In the genomic region with DNA sequence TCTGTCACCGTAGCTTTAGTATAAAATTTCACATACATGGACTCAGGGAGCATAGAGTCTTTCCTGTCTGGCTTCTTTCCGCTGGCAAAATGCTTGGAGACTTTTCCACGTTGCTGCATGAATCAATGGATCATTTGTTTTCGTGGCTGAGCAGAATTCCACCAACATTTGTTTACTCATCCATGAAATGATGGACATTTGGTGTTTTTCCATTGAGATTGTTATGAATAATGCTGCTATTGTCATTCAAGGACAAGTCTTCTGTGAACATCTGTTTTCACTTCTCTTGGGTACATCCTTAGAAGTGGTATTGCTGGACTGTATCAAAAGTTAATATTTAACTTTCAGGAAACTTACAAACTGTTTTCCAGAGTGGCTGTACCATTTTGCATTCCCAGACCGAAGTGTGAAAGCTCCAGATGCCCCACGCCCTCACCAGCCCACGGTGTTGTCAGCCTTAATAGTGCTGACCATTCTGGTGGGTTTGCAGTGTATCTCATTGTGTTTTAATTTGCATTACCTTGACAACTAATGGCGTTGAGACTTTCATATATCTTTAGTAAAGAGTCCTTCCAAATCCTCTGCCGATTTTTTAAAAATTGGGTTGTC, we compare ENCODE assay signal across 1 cellular context.
TF ChIP-seq lines count a peak whose summit lies in the region.

No MANE protein-coding gene starts in this region.

TF ChIP-seq in HepG2, 621 proteins besides CTCF, POLR2A, EP300 and RAD21 (continued from another document and continues in another):
- TF ChIP-seq, protein P1, sequence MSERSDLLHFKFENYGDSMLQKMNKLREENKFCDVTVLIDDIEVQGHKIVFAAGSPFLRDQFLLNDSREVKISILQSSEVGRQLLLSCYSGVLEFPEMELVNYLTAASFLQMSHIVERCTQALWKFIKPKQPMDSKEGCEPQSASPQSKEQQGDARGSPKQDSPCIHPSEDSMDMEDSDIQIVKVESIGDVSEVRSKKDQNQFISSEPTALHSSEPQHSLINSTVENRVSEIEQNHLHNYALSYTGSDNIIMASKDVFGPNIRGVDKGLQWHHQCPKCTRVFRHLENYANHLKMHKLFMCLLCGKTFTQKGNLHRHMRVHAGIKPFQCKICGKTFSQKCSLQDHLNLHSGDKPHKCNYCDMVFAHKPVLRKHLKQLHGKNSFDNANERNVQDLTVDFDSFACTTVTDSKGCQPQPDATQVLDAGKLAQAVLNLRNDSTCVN (CRISPR knock-in tag; IDR thresholded peaks at IDR 0.05; ENCODE audit: borderline replicate concordance), result peak; percentile 70; the same call in 1 of the 2 replicates
- TF ChIP-seq NCOA1 (CRISPR knock-in tag; IDR thresholded peaks at IDR 0.05) (no peak), SIX4 (CRISPR knock-in tag; IDR thresholded peaks at IDR 0.05) (no peak), ZNF644 (CRISPR knock-in tag; IDR thresholded peaks at IDR 0.05; ENCODE audit: low read depth) (peak; percentile 59; the same call in 1 of the 2 replicates), ZSCAN12 (CRISPR knock-in tag; IDR thresholded peaks at IDR 0.05) (no peak), ZFX (CRISPR knock-in tag; IDR thresholded peaks at IDR 0.05; ENCODE audit: low read depth) (no peak), HMG20A (CRISPR knock-in tag; IDR thresholded peaks at IDR 0.05; ENCODE audit: borderline replicate concordance) (peak; percentile 73; the same call in 1 of the 2 replicates), THYN1 (CRISPR knock-in tag; IDR thresholded peaks at IDR 0.05; ENCODE audit: borderline replicate concordance, low read depth) (no peak), BCL6 (CRISPR knock-in tag; IDR thresholded peaks at IDR 0.05) (peak; percentile 70), PPARG (CRISPR knock-in tag; conservative IDR thresholded peaks at IDR 0.05) (peak; percentile 49; the same call in 1 of the 2 replicates), NR3C1 (CRISPR knock-in tag; IDR thresholded peaks at IDR 0.05) (no peak), MYNN (CRISPR knock-in tag; IDR thresholded peaks at IDR 0.05; ENCODE audit: low read depth) (no peak), SOX6 (IDR thresholded peaks at IDR 0.05) (no peak), SOX6 (CRISPR knock-in tag; IDR thresholded peaks at IDR 0.05) (peak; percentile 96), ZNF260 (CRISPR knock-in tag; IDR thresholded peaks at IDR 0.05; ENCODE audit: borderline replicate concordance, low read depth) (no peak), HES4 (CRISPR knock-in tag; IDR thresholded peaks at IDR 0.05; ENCODE audit: borderline replicate concordance) (no peak), GTF3A (CRISPR knock-in tag; conservative IDR thresholded peaks at IDR 0.05) (no peak), SAP130 (CRISPR knock-in tag; IDR thresholded peaks at IDR 0.05; ENCODE audit: low read depth) (peak; percentile 73), SOX5 (CRISPR knock-in tag; IDR thresholded peaks at IDR 0.05; ENCODE audit: borderline replicate concordance) (peak; percentile 97), FOXA3 (CRISPR knock-in tag; IDR thresholded peaks at IDR 0.05) (peak; percentile 65), GATAD2A (CRISPR knock-in tag; IDR thresholded peaks at IDR 0.05) (peak; percentile 78), NONO (IDR thresholded peaks at IDR 0.05) (no peak), NONO (CRISPR knock-in tag; conservative IDR thresholded peaks at IDR 0.05) (no peak), MED1 (CRISPR knock-in tag; IDR thresholded peaks at IDR 0.05) (peak; percentile 59), ZMYM2 (CRISPR knock-in tag; IDR thresholded peaks at IDR 0.05) (no peak), ZNF678 (CRISPR knock-in tag; IDR thresholded peaks at IDR 0.05) (no peak), PAF1 (CRISPR knock-in tag; IDR thresholded peaks at IDR 0.05) (no peak), MXD4 (CRISPR knock-in tag; IDR thresholded peaks at IDR 0.05) (no peak), SALL1 (CRISPR knock-in tag; IDR thresholded peaks at IDR 0.05) (peak; percentile 55), ATAD3A (CRISPR knock-in tag; IDR thresholded peaks at IDR 0.05) (no peak), RARG (CRISPR knock-in tag; IDR thresholded peaks at IDR 0.05; ENCODE audit: low read depth) (no peak), CREM (IDR thresholded peaks at IDR 0.05) (peak; percentile 44; the same call in 1 of the 2 replicates), CREM (CRISPR knock-in tag; IDR thresholded peaks at IDR 0.05) (no peak), FOXA1 (IDR thresholded peaks at IDR 0.05) (no peak), FOXA1 (CRISPR knock-in tag; IDR thresholded peaks at IDR 0.05) (peak; percentile 36; the same call in 1 of the 2 replicates), ZNF780A (CRISPR knock-in tag; IDR thresholded peaks at IDR 0.05) (no peak), ZNF460 (CRISPR knock-in tag; IDR thresholded peaks at IDR 0.05; ENCODE audit: borderline replicate concordance) (no peak), MXI1 (IDR thresholded peaks at IDR 0.05; ENCODE audit: borderline replicate concordance, low read depth, low read length) (0 out of 3 replicates have a peak, but pooled peaks have one; percentile 13), DNMT3B (CRISPR knock-in tag; conservative IDR thresholded peaks at IDR 0.05) (no peak), MEIS1 (CRISPR knock-in tag; IDR thresholded peaks at IDR 0.05; ENCODE audit: borderline replicate concordance) (no peak), NPAS2 (CRISPR knock-in tag; IDR thresholded peaks at IDR 0.05; ENCODE audit: borderline replicate concordance) (no peak), KDM5A (IDR thresholded peaks at IDR 0.05; ENCODE audit: borderline replicate concordance, low read length) (no peak), PHF20 (CRISPR knock-in tag; IDR thresholded peaks at IDR 0.05) (no peak), ZNF878 (CRISPR knock-in tag; IDR thresholded peaks at IDR 0.05) (peak; percentile 32; the same call in 1 of the 2 replicates), HDAC2 (CRISPR knock-in tag; IDR thresholded peaks at IDR 0.05) (peak; percentile 40; the same call in 1 of the 2 replicates), ZBTB7B (CRISPR knock-in tag; IDR thresholded peaks at IDR 0.05) (no peak), ZNF550 (CRISPR knock-in tag; IDR thresholded peaks at IDR 0.05; ENCODE audit: borderline replicate concordance) (no peak)
- TF ChIP-seq, protein P2, sequence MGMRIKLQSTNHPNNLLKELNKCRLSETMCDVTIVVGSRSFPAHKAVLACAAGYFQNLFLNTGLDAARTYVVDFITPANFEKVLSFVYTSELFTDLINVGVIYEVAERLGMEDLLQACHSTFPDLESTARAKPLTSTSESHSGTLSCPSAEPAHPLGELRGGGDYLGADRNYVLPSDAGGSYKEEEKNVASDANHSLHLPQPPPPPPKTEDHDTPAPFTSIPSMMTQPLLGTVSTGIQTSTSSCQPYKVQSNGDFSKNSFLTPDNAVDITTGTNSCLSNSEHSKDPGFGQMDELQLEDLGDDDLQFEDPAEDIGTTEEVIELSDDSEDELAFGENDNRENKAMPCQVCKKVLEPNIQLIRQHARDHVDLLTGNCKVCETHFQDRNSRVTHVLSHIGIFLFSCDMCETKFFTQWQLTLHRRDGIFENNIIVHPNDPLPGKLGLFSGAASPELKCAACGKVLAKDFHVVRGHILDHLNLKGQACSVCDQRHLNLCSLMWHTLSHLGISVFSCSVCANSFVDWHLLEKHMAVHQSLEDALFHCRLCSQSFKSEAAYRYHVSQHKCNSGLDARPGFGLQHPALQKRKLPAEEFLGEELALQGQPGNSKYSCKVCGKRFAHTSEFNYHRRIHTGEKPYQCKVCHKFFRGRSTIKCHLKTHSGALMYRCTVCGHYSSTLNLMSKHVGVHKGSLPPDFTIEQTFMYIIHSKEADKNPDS (CRISPR knock-in tag; IDR thresholded peaks at IDR 0.05), result no peak
- TF ChIP-seq, protein P3, sequence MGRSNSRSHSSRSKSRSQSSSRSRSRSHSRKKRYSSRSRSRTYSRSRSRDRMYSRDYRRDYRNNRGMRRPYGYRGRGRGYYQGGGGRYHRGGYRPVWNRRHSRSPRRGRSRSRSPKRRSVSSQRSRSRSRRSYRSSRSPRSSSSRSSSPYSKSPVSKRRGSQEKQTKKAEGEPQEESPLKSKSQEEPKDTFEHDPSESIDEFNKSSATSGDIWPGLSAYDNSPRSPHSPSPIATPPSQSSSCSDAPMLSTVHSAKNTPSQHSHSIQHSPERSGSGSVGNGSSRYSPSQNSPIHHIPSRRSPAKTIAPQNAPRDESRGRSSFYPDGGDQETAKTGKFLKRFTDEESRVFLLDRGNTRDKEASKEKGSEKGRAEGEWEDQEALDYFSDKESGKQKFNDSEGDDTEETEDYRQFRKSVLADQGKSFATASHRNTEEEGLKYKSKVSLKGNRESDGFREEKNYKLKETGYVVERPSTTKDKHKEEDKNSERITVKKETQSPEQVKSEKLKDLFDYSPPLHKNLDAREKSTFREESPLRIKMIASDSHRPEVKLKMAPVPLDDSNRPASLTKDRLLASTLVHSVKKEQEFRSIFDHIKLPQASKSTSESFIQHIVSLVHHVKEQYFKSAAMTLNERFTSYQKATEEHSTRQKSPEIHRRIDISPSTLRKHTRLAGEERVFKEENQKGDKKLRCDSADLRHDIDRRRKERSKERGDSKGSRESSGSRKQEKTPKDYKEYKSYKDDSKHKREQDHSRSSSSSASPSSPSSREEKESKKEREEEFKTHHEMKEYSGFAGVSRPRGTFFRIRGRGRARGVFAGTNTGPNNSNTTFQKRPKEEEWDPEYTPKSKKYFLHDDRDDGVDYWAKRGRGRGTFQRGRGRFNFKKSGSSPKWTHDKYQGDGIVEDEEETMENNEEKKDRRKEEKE (IDR thresholded peaks at IDR 0.05), result no peak
- TF ChIP-seq, protein P4, sequence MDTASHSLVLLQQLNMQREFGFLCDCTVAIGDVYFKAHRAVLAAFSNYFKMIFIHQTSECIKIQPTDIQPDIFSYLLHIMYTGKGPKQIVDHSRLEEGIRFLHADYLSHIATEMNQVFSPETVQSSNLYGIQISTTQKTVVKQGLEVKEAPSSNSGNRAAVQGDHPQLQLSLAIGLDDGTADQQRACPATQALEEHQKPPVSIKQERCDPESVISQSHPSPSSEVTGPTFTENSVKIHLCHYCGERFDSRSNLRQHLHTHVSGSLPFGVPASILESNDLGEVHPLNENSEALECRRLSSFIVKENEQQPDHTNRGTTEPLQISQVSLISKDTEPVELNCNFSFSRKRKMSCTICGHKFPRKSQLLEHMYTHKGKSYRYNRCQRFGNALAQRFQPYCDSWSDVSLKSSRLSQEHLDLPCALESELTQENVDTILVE (CRISPR knock-in tag; IDR thresholded peaks at IDR 0.05), result peak; percentile 50; the same call in 1 of the 2 replicates
- TF ChIP-seq, protein P5, sequence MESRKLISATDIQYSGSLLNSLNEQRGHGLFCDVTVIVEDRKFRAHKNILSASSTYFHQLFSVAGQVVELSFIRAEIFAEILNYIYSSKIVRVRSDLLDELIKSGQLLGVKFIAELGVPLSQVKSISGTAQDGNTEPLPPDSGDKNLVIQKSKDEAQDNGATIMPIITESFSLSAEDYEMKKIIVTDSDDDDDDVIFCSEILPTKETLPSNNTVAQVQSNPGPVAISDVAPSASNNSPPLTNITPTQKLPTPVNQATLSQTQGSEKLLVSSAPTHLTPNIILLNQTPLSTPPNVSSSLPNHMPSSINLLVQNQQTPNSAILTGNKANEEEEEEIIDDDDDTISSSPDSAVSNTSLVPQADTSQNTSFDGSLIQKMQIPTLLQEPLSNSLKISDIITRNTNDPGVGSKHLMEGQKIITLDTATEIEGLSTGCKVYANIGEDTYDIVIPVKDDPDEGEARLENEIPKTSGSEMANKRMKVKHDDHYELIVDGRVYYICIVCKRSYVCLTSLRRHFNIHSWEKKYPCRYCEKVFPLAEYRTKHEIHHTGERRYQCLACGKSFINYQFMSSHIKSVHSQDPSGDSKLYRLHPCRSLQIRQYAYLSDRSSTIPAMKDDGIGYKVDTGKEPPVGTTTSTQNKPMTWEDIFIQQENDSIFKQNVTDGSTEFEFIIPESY (CRISPR knock-in tag; IDR thresholded peaks at IDR 0.05), result no peak
- TF ChIP-seq, protein P6, sequence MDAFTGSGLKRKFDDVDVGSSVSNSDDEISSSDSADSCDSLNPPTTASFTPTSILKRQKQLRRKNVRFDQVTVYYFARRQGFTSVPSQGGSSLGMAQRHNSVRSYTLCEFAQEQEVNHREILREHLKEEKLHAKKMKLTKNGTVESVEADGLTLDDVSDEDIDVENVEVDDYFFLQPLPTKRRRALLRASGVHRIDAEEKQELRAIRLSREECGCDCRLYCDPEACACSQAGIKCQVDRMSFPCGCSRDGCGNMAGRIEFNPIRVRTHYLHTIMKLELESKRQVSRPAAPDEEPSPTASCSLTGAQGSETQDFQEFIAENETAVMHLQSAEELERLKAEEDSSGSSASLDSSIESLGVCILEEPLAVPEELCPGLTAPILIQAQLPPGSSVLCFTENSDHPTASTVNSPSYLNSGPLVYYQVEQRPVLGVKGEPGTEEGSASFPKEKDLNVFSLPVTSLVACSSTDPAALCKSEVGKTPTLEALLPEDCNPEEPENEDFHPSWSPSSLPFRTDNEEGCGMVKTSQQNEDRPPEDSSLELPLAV (CRISPR knock-in tag; conservative IDR thresholded peaks at IDR 0.05; ENCODE audit: low read depth), result no peak
- TF ChIP-seq, protein P7, sequence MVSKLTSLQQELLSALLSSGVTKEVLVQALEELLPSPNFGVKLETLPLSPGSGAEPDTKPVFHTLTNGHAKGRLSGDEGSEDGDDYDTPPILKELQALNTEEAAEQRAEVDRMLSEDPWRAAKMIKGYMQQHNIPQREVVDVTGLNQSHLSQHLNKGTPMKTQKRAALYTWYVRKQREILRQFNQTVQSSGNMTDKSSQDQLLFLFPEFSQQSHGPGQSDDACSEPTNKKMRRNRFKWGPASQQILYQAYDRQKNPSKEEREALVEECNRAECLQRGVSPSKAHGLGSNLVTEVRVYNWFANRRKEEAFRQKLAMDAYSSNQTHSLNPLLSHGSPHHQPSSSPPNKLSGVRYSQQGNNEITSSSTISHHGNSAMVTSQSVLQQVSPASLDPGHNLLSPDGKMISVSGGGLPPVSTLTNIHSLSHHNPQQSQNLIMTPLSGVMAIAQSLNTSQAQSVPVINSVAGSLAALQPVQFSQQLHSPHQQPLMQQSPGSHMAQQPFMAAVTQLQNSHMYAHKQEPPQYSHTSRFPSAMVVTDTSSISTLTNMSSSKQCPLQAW (CRISPR knock-in tag; IDR thresholded peaks at IDR 0.05), result peak; percentile 36; the same call in 1 of the 2 replicates
- TF ChIP-seq, protein P8, sequence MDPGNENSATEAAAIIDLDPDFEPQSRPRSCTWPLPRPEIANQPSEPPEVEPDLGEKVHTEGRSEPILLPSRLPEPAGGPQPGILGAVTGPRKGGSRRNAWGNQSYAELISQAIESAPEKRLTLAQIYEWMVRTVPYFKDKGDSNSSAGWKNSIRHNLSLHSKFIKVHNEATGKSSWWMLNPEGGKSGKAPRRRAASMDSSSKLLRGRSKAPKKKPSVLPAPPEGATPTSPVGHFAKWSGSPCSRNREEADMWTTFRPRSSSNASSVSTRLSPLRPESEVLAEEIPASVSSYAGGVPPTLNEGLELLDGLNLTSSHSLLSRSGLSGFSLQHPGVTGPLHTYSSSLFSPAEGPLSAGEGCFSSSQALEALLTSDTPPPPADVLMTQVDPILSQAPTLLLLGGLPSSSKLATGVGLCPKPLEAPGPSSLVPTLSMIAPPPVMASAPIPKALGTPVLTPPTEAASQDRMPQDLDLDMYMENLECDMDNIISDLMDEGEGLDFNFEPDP (CRISPR knock-in tag; conservative IDR thresholded peaks at IDR 0.05), result no peak
